ENCODE assay signal across 22 cellular contexts in the genomic region with DNA sequence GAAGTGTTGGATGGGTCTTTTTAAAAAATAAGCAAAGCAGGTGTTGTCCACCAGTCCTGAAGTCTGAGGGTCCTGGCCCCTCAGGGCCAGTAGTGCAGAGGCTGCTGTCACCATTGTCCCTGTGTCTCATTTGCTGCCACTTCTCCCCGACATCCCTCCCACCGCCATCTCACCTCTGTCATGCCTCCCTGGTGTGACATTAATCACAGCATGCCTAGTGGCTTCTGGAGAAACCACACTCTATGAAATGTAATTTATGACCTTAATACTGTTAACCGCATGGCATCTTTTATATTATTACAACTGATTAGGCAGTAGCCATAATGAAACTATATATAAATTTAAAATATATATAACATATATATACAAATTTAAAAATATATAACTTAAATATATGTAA.
"Had no signal": no experiment of that assay in that cellular context is flagged by ENCODE, and none has a peak within 500 bp of the region (broad histone marks: within the 10 kb centered on the region; RNA-seq: fewer than 3 reads in every experiment).

No MANE protein-coding gene starts in this region.

- ATAC-seq: activated CD8-positive, alpha-beta memory T cell treated with anti-CD3 and anti-CD28 coated beads, Interleukin-2, amount 10 ng/mL, durations not matched to agents 7 days and 5 days; activated CD8-positive, alpha-beta T cell treated with anti-CD3 and anti-CD28 coated beads, Interleukin-2, amount 10 ng/mL, durations not matched to agents 7 days and 5 days; left ventricle myocardium superior; naive thymus-derived CD4-positive, alpha-beta T cell; right cardiac atrium had no signal

- H3K27ac Mint-ChIP-seq: activated CD8-positive, alpha-beta memory T cell treated with anti-CD3 and anti-CD28 coated beads, Interleukin-2, amount 10 ng/mL, durations not matched to agents 7 days and 5 days; activated CD8-positive, alpha-beta T cell treated with anti-CD3 and anti-CD28 coated beads, Interleukin-2, amount 10 ng/mL, durations not matched to agents 7 days and 5 days; activated naive CD8-positive, alpha-beta T cell; activated T-helper 2 cell treated with anti-CD3 and anti-CD28 coated beads, Interferon-gamma antibody, Interleukin-2, Interleukin-4, amounts not matched to agents 10 μg/mL and 5 μg/mL and 100 μg/mL, durations not matched to agents 14 hours and 24 hours and 36 hours; dendritic cell treated with granulocyte-macrophage colony-stimulating factor and Interleukin-4, amounts not matched to agents 40 ng/mL and 50 ng/mL, for 4 days; naive thymus-derived CD4-positive, alpha-beta T cell; T-helper 1 cell treated with Interleukin-12 subunit alpha and Interleukin-12 subunit beta and Interleukin-4 antibody, amounts not matched to agents 30 μg/mL and 1 μg/mL, for 36 hours had no signal

- H3K4me1 Mint-ChIP-seq: activated CD8-positive, alpha-beta memory T cell treated with anti-CD3 and anti-CD28 coated beads, Interleukin-2, amount 10 ng/mL, durations not matched to agents 7 days and 5 days; central memory CD8-positive, alpha-beta T cell; naive thymus-derived CD4-positive, alpha-beta T cell; neural crest cell had no signal

- H3K4me1 ChIP-seq: tibial nerve had no signal

- H3K27ac ChIP-seq: tibial nerve, VCaP had no signal

- H3K27me3 ChIP-seq: tibial nerve had no signal

- DNase-seq: activated CD8-positive, alpha-beta memory T cell treated with anti-CD3 and anti-CD28 coated beads, Interleukin-2, amount 10 ng/mL, durations not matched to agents 7 days and 5 days; activated CD8-positive, alpha-beta T cell treated with anti-CD3 and anti-CD28 coated beads, Interleukin-2, amount 10 ng/mL, durations not matched to agents 7 days and 5 days; activated naive CD4-positive, alpha-beta T cell treated with Interleukin-2 at 50 U/mL for 16 hours; activated T-cell treated with anti-CD3 and anti-CD28 coated beads, Interleukin-2, amount 50 U/mL, for 48 hours; anterior cingulate cortex; effector CD4-positive, alpha-beta T cell; left ventricle myocardium superior; midbrain; naive thymus-derived CD4-positive, alpha-beta T cell; occipital lobe; right cardiac atrium; stimulated activated CD4-positive, alpha-beta T cell treated with anti-CD3 and anti-CD28 coated beads, Interleukin-2, amount 100 ng/mL, for 48 hours; stimulated activated naive CD4-positive, alpha-beta T cell treated with Interleukin-2 at 50 U/mL for 16 hours; T-helper 9 cell had no signal

- H3K36me3 ChIP-seq: tibial nerve had no signal

- H3K36me3 Mint-ChIP-seq: activated CD8-positive, alpha-beta memory T cell treated with anti-CD3 and anti-CD28 coated beads, Interleukin-2, amount 10 ng/mL, durations not matched to agents 7 days and 5 days; activated naive CD8-positive, alpha-beta T cell; naive thymus-derived CD4-positive, alpha-beta T cell had no signal

- H3K27me3 Mint-ChIP-seq: dendritic cell treated with granulocyte-macrophage colony-stimulating factor and Interleukin-4, amounts not matched to agents 40 ng/mL and 50 ng/mL, for 4 days had no signal

- H3K9me3 Mint-ChIP-seq: activated T-helper 2 cell treated with anti-CD3 and anti-CD28 coated beads, Interferon-gamma antibody, Interleukin-2, Interleukin-4, amounts not matched to agents 10 μg/mL and 5 μg/mL and 100 μg/mL, durations not matched to agents 14 hours and 24 hours and 36 hours; central memory CD8-positive, alpha-beta T cell; dendritic cell treated with granulocyte-macrophage colony-stimulating factor and Interleukin-4, amounts not matched to agents 40 ng/mL and 50 ng/mL, for 4 days; naive thymus-derived CD4-positive, alpha-beta T cell; neural crest cell; T-helper 1 cell treated with Interleukin-12 subunit alpha and Interleukin-12 subunit beta and Interleukin-4 antibody, amounts not matched to agents 30 μg/mL and 1 μg/mL, for 36 hours had no signal

- H3K9me3 ChIP-seq: tibial nerve had no signal

- H3K4me3 ChIP-seq: tibial nerve had no signal

- H3K4me3 Mint-ChIP-seq: activated CD8-positive, alpha-beta memory T cell treated with anti-CD3 and anti-CD28 coated beads, Interleukin-2, amount 10 ng/mL, durations not matched to agents 7 days and 5 days; activated CD8-positive, alpha-beta T cell treated with anti-CD3 and anti-CD28 coated beads, Interleukin-2, amount 10 ng/mL, durations not matched to agents 7 days and 5 days; activated naive CD8-positive, alpha-beta T cell; central memory CD8-positive, alpha-beta T cell; dendritic cell treated with granulocyte-macrophage colony-stimulating factor and Interleukin-4, amounts not matched to agents 40 ng/mL and 50 ng/mL, for 4 days; naive thymus-derived CD4-positive, alpha-beta T cell; neural crest cell; T-helper 1 cell treated with Interleukin-12 subunit alpha and Interleukin-12 subunit beta and Interleukin-4 antibody, amounts not matched to agents 30 μg/mL and 1 μg/mL, for 36 hours had no signal
